In the genomic region with DNA sequence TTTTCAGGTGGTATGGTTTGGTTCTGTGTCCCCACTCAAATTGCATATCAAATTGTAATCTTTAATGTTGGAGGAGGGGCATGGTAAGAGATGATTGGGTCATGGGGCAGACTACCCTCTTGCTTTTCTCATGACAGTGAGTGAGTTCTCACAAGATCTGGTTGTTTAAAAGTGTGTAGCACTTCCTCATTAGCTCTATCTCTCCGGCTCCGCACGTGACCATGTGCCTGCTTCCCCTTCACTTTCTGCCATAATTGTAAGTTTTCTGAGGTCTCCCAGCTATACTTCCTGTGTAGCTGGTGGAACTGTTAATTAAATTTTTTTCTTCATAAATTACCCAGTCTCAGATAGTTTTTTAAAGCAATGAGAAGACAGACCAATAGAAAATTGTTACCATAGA, we compare ENCODE assay signal across 16 cellular contexts.
DNase-seq lines count a peak whose midpoint lies in the region; ATAC-seq and TF ChIP-seq lines count a peak whose summit lies in the region.
"Had no signal": no experiment of that assay in that cellular context is flagged by ENCODE, and none has a peak within 500 bp of the region (broad histone marks: within the 10 kb centered on the region; RNA-seq: fewer than 3 reads in every experiment).

No MANE protein-coding gene starts in this region.

- H3K4me3 Mint-ChIP-seq in activated B cell treated with CpG ODN at 0.5 μM for 24 hours, result peak overlapping the region; percentile 32
- H3K4me3 Mint-ChIP-seq: activated T-cell treated with anti-CD3 and anti-CD28 coated beads, Interleukin-2, amount 50 U/mL, for 4 hours; stimulated activated effector memory CD8-positive, alpha-beta T cell treated with anti-CD3 and anti-CD28 coated beads, Interleukin-12 subunit alpha, Interleukin-12 subunit beta, amount 100 ng/mL, for 72 hours; WTC11 had no signal

- peaks cover 2% of the 10 kb centered on the region for H3K9me3 Mint-ChIP-seq in activated B cell treated with CpG ODN at 0.5 μM for 24 hours

- CTCF ChIA-PET in activated B cell treated with CpG ODN at 0.5 μM for 24 hours (lab: Charles Lee), result no interaction called here

- no peaks in the 10 kb centered on the region for H3K27me3 Mint-ChIP-seq in activated B cell treated with CpG ODN at 0.5 μM for 24 hours

- H3K4me1 Mint-ChIP-seq in activated B cell treated with CpG ODN at 0.5 μM for 24 hours, result peaks cover 26% of the 10 kb centered on the region
- H3K4me1 Mint-ChIP-seq: stimulated activated effector memory CD8-positive, alpha-beta T cell treated with anti-CD3 and anti-CD28 coated beads, Interleukin-12 subunit alpha, Interleukin-12 subunit beta, amount 100 ng/mL, for 72 hours had no signal

- intact Hi-C loops in activated B cell treated with CpG ODN at 0.5 μM for 24 hours (cut with micrococcal nuclease), result loop anchor here (1.0 to 2.0 kb wide), 3 partner anchors 114 to 172 kb away; no protein-coding TSS in a partner anchor
- intact Hi-C loops in posterior cingulate gyrus (cut with DNase I), result no loop called here

- no peaks in the 10 kb centered on the region for H3K36me3 Mint-ChIP-seq in activated B cell treated with CpG ODN at 0.5 μM for 24 hours (ENCODE audit: low read depth)
- H3K36me3 Mint-ChIP-seq: stimulated activated effector memory CD8-positive, alpha-beta T cell treated with anti-CD3 and anti-CD28 coated beads, Interleukin-12 subunit alpha, Interleukin-12 subunit beta, amount 100 ng/mL, for 72 hours had no signal

- DNase-seq in activated B cell treated with CpG ODN at 0.5 μM for 24 hours (no peak), Ammon's horn (ENCODE audit: low spot score) (no peak), posterior cingulate gyrus (no peak)
- DNase-seq: activated T-cell treated with anti-CD3 and anti-CD28 coated beads, Interleukin-2, amount 50 U/mL, for 4 hours; DND-41; left cardiac atrium; NCI-H187; retina; stimulated activated CD4-positive, alpha-beta T cell treated with anti-CD3 and anti-CD28 coated beads, Interleukin-4, amount 100 ng/mL, for 1 hour had no signal

- no peak for TF ChIP-seq CTCF in activated B cell treated with CpG ODN at 0.5 μM for 24 hours (IDR thresholded peaks at IDR 0.05)

- POLR2A ChIA-PET in activated B cell treated with CpG ODN at 0.5 μM for 24 hours (lab: Charles Lee), result no interaction called here

- ATAC-seq in GM18867 (IDR thresholded peaks at IDR 0.05; ENCODE audit: unreplicated experiment) (peak; percentile 48), GM21737 (IDR thresholded peaks at IDR 0.05; ENCODE audit: unreplicated experiment) (peak; percentile 55), HG03565 (IDR thresholded peaks at IDR 0.05; ENCODE audit: unreplicated experiment) (peak; percentile 56), activated B cell treated with CpG ODN at 0.5 μM for 24 hours (ENCODE audit: low read depth) (peak; percentile 67), GM21717 (IDR thresholded peaks at IDR 0.05; ENCODE audit: unreplicated experiment) (no peak), HG03460 (IDR thresholded peaks at IDR 0.05; ENCODE audit: unreplicated experiment) (no peak)
- ATAC-seq: activated T-cell treated with anti-CD3 and anti-CD28 coated beads, Interleukin-2, amount 50 U/mL, for 4 hours; left cardiac atrium; stimulated activated effector memory CD8-positive, alpha-beta T cell treated with anti-CD3 and anti-CD28 coated beads, Interleukin-12 subunit alpha, Interleukin-12 subunit beta, amount 100 ng/mL, for 72 hours had no signal

- peak overlapping the region; percentile 91 for H3K27ac Mint-ChIP-seq in activated B cell treated with CpG ODN at 0.5 μM for 24 hours
- H3K27ac Mint-ChIP-seq: stimulated activated effector memory CD8-positive, alpha-beta T cell treated with anti-CD3 and anti-CD28 coated beads, Interleukin-12 subunit alpha, Interleukin-12 subunit beta, amount 100 ng/mL, for 72 hours; WTC11 had no signal

Comparison
In these comparisons a context has a peak if more than half of its experiments do, and no peak if none do; other contexts are left out.
1. ATAC-seq: peak in GM18867 (single experiment), GM21737 (single experiment), HG03565 (single experiment) and activated B cell treated with CpG ODN at 0.5 μM for 24 hours (single experiment); none in GM21717 (single experiment) and HG03460 (single experiment).